In the genomic region with DNA sequence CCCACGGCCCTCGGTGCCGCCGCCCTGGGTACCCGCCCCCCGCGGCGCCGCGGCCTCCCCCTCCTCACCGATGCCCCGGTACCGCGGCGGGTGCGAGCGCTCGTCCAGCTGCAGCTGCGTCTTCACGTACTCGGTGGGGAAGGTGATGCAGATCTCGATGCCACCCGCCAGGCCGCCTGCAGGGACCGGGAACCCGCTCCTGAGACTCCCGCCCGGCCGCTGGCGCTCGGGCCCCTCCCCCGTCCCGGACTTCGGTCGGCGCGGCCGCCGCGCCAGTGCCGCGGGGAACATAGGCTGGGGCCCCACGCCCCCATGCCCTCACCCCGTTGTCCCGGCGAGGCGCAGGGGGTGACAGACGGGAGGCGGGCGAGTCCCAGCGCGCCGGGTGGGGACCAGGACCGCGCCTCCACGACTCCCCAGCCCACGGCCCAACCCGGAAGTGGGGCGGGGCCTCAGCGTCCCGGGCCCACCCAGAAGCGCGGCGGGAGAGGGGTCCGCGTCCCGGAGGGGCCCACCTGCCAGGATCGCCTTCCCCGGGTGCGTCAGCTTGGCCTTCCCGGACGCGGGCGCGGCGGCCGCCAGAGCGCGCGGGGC, we compare ENCODE assay signal across 1 cellular context.
TF ChIP-seq lines count a peak whose summit lies in the region.

No MANE protein-coding gene starts in this region.

TF ChIP-seq in K562, 482 proteins besides CTCF, POLR2A, EP300 and RAD21 (continued from another document and continues in another):
- TF ChIP-seq, protein P1, sequence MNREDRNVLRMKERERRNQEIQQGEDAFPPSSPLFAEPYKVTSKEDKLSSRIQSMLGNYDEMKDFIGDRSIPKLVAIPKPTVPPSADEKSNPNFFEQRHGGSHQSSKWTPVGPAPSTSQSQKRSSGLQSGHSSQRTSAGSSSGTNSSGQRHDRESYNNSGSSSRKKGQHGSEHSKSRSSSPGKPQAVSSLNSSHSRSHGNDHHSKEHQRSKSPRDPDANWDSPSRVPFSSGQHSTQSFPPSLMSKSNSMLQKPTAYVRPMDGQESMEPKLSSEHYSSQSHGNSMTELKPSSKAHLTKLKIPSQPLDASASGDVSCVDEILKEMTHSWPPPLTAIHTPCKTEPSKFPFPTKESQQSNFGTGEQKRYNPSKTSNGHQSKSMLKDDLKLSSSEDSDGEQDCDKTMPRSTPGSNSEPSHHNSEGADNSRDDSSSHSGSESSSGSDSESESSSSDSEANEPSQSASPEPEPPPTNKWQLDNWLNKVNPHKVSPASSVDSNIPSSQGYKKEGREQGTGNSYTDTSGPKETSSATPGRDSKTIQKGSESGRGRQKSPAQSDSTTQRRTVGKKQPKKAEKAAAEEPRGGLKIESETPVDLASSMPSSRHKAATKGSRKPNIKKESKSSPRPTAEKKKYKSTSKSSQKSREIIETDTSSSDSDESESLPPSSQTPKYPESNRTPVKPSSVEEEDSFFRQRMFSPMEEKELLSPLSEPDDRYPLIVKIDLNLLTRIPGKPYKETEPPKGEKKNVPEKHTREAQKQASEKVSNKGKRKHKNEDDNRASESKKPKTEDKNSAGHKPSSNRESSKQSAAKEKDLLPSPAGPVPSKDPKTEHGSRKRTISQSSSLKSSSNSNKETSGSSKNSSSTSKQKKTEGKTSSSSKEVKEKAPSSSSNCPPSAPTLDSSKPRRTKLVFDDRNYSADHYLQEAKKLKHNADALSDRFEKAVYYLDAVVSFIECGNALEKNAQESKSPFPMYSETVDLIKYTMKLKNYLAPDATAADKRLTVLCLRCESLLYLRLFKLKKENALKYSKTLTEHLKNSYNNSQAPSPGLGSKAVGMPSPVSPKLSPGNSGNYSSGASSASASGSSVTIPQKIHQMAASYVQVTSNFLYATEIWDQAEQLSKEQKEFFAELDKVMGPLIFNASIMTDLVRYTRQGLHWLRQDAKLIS (CRISPR knock-in tag; IDR thresholded peaks at IDR 0.05): no peak
- TF ChIP-seq, protein P2, sequence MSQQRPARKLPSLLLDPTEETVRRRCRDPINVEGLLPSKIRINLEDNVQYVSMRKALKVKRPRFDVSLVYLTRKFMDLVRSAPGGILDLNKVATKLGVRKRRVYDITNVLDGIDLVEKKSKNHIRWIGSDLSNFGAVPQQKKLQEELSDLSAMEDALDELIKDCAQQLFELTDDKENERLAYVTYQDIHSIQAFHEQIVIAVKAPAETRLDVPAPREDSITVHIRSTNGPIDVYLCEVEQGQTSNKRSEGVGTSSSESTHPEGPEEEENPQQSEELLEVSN (IDR thresholded peaks at IDR 0.05; ENCODE audit: borderline replicate concordance in 1 of 2, extremely low read depth in 1 of 2, insufficient read depth in 1 of 2, insufficient read length in 1 of 2, low read depth in 1 of 2, low read length in 1 of 2, poor library complexity in 1 of 2, severe bottlenecking in 1 of 2): peak; percentile 48 to 87
- TF ChIP-seq RNF2 (IDR thresholded peaks at IDR 0.05) (no peak), SMAD4 (CRISPR knock-in tag; conservative IDR thresholded peaks at IDR 0.05) (peak; percentile 91), EZH2 (IDR thresholded peaks at IDR 0.05; ENCODE audit: borderline replicate concordance, low read depth, low read length) (no peak), BDP1 (IDR thresholded peaks at IDR 0.05; ENCODE audit: insufficient read depth, insufficient read length) (no peak), ATF1 (CRISPR knock-in tag; IDR thresholded peaks at IDR 0.05) (no peak), ATF1 (tag; IDR thresholded peaks at IDR 0.05) (peak; percentile 55), PRPF4 (IDR thresholded peaks at IDR 0.05; ENCODE audit: insufficient read depth, low read depth, low read length, poor library complexity, severe bottlenecking) (no peak), ZNF79 (CRISPR knock-in tag; IDR thresholded peaks at IDR 0.05; ENCODE audit: low read depth) (no peak), ZKSCAN3 (CRISPR knock-in tag; IDR thresholded peaks at IDR 0.05) (no peak), HNRNPH1 (optimal IDR thresholded peaks at IDR 0.05; ENCODE audit: low read depth, low read length) (no peak), SRSF3 (IDR thresholded peaks at IDR 0.05; ENCODE audit: insufficient read depth, low read length) (no peak), NFYB (IDR thresholded peaks at IDR 0.05; ENCODE audit: extremely low read depth, insufficient read length) (no peak), IFI16 (CRISPR knock-in tag; IDR thresholded peaks at IDR 0.05) (no peak), CXXC5 (CRISPR knock-in tag; IDR thresholded peaks at IDR 0.05) (no peak), NFXL1 (CRISPR knock-in tag; IDR thresholded peaks at IDR 0.05) (0 out of 2 replicates have a peak, but pooled peaks have one; percentile 59), TBL1XR1 (IDR thresholded peaks at IDR 0.05; ENCODE audit: low read length in 2 of 2) (no peak), RHOXF2B (CRISPR knock-in tag; conservative IDR thresholded peaks at IDR 0.05) (peak; percentile 57; the same call in 1 of the 2 replicates), HIVEP1 (CRISPR knock-in tag; IDR thresholded peaks at IDR 0.05) (0 out of 2 replicates have a peak, but pooled peaks have one; percentile 8), ZNF57 (CRISPR knock-in tag; IDR thresholded peaks at IDR 0.05) (peak; percentile 15; the same call in 1 of the 2 replicates), TEAD1 (CRISPR knock-in tag; IDR thresholded peaks at IDR 0.05) (peak in 1 of 2 experiments; percentile 39; a peak in 1 of 4 replicates), ZFP30 (CRISPR knock-in tag; IDR thresholded peaks at IDR 0.05; ENCODE audit: borderline replicate concordance) (no peak), POLR3A (IDR thresholded peaks at IDR 0.05; ENCODE audit: borderline replicate concordance, extremely low read depth, insufficient read depth, insufficient read length) (no peak)
- TF ChIP-seq, protein P3, sequence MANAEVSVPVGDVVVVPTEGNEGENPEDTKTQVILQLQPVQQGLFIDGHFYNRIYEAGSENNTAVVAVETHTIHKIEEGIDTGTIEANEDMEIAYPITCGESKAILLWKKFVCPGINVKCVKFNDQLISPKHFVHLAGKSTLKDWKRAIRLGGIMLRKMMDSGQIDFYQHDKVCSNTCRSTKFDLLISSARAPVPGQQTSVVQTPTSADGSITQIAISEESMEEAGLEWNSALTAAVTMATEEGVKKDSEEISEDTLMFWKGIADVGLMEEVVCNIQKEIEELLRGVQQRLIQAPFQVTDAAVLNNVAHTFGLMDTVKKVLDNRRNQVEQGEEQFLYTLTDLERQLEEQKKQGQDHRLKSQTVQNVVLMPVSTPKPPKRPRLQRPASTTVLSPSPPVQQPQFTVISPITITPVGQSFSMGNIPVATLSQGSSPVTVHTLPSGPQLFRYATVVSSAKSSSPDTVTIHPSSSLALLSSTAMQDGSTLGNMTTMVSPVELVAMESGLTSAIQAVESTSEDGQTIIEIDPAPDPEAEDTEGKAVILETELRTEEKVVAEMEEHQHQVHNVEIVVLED (CRISPR knock-in tag; IDR thresholded peaks at IDR 0.05): peak; percentile 52; the same call in 1 of the 2 replicates
- TF ChIP-seq, protein P4, sequence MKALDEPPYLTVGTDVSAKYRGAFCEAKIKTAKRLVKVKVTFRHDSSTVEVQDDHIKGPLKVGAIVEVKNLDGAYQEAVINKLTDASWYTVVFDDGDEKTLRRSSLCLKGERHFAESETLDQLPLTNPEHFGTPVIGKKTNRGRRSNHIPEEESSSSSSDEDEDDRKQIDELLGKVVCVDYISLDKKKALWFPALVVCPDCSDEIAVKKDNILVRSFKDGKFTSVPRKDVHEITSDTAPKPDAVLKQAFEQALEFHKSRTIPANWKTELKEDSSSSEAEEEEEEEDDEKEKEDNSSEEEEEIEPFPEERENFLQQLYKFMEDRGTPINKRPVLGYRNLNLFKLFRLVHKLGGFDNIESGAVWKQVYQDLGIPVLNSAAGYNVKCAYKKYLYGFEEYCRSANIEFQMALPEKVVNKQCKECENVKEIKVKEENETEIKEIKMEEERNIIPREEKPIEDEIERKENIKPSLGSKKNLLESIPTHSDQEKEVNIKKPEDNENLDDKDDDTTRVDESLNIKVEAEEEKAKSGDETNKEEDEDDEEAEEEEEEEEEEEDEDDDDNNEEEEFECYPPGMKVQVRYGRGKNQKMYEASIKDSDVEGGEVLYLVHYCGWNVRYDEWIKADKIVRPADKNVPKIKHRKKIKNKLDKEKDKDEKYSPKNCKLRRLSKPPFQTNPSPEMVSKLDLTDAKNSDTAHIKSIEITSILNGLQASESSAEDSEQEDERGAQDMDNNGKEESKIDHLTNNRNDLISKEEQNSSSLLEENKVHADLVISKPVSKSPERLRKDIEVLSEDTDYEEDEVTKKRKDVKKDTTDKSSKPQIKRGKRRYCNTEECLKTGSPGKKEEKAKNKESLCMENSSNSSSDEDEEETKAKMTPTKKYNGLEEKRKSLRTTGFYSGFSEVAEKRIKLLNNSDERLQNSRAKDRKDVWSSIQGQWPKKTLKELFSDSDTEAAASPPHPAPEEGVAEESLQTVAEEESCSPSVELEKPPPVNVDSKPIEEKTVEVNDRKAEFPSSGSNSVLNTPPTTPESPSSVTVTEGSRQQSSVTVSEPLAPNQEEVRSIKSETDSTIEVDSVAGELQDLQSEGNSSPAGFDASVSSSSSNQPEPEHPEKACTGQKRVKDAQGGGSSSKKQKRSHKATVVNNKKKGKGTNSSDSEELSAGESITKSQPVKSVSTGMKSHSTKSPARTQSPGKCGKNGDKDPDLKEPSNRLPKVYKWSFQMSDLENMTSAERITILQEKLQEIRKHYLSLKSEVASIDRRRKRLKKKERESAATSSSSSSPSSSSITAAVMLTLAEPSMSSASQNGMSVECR (CRISPR knock-in tag; IDR thresholded peaks at IDR 0.05): no peak
- TF ChIP-seq, protein P5, sequence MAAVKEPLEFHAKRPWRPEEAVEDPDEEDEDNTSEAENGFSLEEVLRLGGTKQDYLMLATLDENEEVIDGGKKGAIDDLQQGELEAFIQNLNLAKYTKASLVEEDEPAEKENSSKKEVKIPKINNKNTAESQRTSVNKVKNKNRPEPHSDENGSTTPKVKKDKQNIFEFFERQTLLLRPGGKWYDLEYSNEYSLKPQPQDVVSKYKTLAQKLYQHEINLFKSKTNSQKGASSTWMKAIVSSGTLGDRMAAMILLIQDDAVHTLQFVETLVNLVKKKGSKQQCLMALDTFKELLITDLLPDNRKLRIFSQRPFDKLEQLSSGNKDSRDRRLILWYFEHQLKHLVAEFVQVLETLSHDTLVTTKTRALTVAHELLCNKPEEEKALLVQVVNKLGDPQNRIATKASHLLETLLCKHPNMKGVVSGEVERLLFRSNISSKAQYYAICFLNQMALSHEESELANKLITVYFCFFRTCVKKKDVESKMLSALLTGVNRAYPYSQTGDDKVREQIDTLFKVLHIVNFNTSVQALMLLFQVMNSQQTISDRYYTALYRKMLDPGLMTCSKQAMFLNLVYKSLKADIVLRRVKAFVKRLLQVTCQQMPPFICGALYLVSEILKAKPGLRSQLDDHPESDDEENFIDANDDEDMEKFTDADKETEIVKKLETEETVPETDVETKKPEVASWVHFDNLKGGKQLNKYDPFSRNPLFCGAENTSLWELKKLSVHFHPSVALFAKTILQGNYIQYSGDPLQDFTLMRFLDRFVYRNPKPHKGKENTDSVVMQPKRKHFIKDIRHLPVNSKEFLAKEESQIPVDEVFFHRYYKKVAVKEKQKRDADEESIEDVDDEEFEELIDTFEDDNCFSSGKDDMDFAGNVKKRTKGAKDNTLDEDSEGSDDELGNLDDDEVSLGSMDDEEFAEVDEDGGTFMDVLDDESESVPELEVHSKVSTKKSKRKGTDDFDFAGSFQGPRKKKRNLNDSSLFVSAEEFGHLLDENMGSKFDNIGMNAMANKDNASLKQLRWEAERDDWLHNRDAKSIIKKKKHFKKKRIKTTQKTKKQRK (IDR thresholded peaks at IDR 0.05; ENCODE audit: borderline replicate concordance, low read depth, low read length): no peak
- TF ChIP-seq, protein P6, sequence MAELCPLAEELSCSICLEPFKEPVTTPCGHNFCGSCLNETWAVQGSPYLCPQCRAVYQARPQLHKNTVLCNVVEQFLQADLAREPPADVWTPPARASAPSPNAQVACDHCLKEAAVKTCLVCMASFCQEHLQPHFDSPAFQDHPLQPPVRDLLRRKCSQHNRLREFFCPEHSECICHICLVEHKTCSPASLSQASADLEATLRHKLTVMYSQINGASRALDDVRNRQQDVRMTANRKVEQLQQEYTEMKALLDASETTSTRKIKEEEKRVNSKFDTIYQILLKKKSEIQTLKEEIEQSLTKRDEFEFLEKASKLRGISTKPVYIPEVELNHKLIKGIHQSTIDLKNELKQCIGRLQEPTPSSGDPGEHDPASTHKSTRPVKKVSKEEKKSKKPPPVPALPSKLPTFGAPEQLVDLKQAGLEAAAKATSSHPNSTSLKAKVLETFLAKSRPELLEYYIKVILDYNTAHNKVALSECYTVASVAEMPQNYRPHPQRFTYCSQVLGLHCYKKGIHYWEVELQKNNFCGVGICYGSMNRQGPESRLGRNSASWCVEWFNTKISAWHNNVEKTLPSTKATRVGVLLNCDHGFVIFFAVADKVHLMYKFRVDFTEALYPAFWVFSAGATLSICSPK (IDR thresholded peaks at IDR 0.05; ENCODE audit: borderline replicate concordance): no peak
- TF ChIP-seq, protein P7, sequence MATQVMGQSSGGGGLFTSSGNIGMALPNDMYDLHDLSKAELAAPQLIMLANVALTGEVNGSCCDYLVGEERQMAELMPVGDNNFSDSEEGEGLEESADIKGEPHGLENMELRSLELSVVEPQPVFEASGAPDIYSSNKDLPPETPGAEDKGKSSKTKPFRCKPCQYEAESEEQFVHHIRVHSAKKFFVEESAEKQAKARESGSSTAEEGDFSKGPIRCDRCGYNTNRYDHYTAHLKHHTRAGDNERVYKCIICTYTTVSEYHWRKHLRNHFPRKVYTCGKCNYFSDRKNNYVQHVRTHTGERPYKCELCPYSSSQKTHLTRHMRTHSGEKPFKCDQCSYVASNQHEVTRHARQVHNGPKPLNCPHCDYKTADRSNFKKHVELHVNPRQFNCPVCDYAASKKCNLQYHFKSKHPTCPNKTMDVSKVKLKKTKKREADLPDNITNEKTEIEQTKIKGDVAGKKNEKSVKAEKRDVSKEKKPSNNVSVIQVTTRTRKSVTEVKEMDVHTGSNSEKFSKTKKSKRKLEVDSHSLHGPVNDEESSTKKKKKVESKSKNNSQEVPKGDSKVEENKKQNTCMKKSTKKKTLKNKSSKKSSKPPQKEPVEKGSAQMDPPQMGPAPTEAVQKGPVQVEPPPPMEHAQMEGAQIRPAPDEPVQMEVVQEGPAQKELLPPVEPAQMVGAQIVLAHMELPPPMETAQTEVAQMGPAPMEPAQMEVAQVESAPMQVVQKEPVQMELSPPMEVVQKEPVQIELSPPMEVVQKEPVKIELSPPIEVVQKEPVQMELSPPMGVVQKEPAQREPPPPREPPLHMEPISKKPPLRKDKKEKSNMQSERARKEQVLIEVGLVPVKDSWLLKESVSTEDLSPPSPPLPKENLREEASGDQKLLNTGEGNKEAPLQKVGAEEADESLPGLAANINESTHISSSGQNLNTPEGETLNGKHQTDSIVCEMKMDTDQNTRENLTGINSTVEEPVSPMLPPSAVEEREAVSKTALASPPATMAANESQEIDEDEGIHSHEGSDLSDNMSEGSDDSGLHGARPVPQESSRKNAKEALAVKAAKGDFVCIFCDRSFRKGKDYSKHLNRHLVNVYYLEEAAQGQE (CRISPR knock-in tag; IDR thresholded peaks at IDR 0.05; ENCODE audit: low read depth): peak; percentile 90
